Comparison of ENCODE assay signal across 14 cellular contexts in the genomic region with DNA sequence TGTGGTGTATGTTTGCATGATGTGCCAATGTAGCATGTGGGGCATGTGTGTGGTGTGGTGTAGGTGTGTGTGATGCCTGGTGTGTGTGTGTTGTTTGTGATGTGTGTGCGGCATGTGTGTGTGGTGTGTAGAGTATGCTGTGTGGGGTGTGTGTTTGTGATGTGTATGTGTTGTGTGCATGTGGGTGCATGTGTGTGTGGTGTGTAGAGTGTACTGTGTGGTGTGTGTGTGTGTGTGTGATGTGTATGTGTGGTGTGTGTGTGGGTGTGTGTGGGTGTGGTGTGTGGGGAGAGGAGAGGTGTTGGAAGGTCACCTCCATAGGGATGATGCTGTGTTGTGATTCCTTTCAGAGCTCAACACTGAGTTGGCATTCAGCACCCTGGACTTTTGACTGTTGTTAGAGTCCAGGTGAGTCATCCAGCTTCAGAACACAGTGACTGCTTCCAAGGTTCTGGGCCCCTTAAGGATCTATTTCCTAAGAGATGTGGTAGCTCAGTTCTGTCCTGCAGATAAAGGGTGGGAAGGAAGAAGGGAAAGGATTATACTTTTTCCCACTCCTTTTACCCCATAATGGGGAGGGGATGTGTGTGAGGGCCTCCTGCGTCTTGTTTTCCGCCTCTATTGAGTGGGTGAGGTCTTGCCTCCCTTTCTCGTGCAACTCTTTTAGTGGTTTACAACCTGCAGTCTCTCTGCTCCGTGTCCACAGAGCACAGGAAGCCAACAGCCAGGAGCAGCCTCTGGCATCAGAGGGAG. TPM values are rescaled to one million over a fixed set of nuclear protein-coding genes. Genes with fewer than 3 reads are reported as not detected.
DNase-seq lines count a peak whose midpoint lies in the region; ATAC-seq, FAIRE-seq and TF ChIP-seq lines count a peak whose summit lies in the region.
"Had no signal": no experiment of that assay in that cellular context is flagged by ENCODE, and none has a peak within 500 bp of the region (broad histone marks: within the 10 kb centered on the region; RNA-seq: fewer than 3 reads in every experiment).

No MANE protein-coding gene starts in this region.

- in situ Hi-C loops in K562 (cut with MboI) = no loop called here

- H3K9me3 ChIP-seq in BLaER1 (no peaks in the 10 kb centered on the region), HEK293 (ENCODE audit: control insufficient read depth, insufficient read depth, low read depth, low read length) (no peaks in the 10 kb centered on the region), K562 (replicated peaks; ENCODE audit: control insufficient read depth, insufficient read depth, low read depth, low read length) (no peaks in the 10 kb centered on the region), lower lobe of right lung (no peaks in the 10 kb centered on the region), WERI-Rb-1 (ENCODE audit: severe bottlenecking) (no peaks in the 10 kb centered on the region), neuronal stem cell (replicated peaks in 1 of 2; ENCODE audit: control insufficient read depth in 2 of 2, insufficient read depth in 1 of 2, low read depth in 1 of 2, low read length in 2 of 2) (no peaks in the 10 kb centered on the region), ascending aorta (no peaks in the 10 kb centered on the region)
- H3K9me3 ChIP-seq: ovary had no signal

- no peak overlapping the region for H2AK5ac ChIP-seq in neuronal stem cell (ENCODE audit: low read depth, low read length)

- 6% methylated on average over 5 of the region's 5 CpGs for WGBS in K562 (ENCODE audit: insufficient coverage, low coverage, missing lambda C conversion rate)
- 100% methylated on average over 1 of the region's 5 CpGs; no CpG with 5 or more reads in 1 of the 2 donors for WGBS in neuronal stem cell (ENCODE audit: extremely low coverage in 2 of 2, insufficient read length in 2 of 2, insufficient replicate concordance in 1 of 2), 2 donors

- BruUV-seq in K562 (replicated peaks; lab: Mats Ljungman, UMichigan) = no TSS peak

- H3K4me3 ChIP-seq in BLaER1 (no peak overlapping the region), HEK293 (ENCODE audit: low read depth, low read length) (no peak overlapping the region), K562 (no peak overlapping the region), lower lobe of right lung (no peak overlapping the region), WERI-Rb-1 (ENCODE audit: low read depth, low read length) (no peak overlapping the region), neuronal stem cell (ENCODE audit: low read length in 2 of 2) (peak overlapping the region in 1 of 2 donors; percentile 40), ascending aorta (no peak overlapping the region)
- H3K4me3 ChIP-seq: ovary had no signal

- no peak overlapping the region for H2AFZ ChIP-seq in K562 (ENCODE audit: low read depth, low read length)
- no peak overlapping the region for H2AFZ ChIP-seq in neuronal stem cell (ENCODE audit: low read length)

- no peak overlapping the region for H4K91ac ChIP-seq in neuronal stem cell (ENCODE audit: low read depth, low read length, poor library complexity)

- no peak overlapping the region for H2BK120ac ChIP-seq in neuronal stem cell (ENCODE audit: low read depth, low read length)

- TF ChIP-seq EP300 in K562 (IDR thresholded peaks at IDR 0.05; ENCODE audit: low read length) = no peak

- H3K4me1 ChIP-seq in BLaER1 = peaks cover 67% of the 10 kb centered on the region
- peaks cover 15% of the 10 kb centered on the region for H3K4me1 ChIP-seq in HEK293 (ENCODE audit: control insufficient read depth, insufficient read depth, low read length)
- no peaks in the 10 kb centered on the region for H3K4me1 ChIP-seq in K562 (replicated peaks in 1 of 2; ENCODE audit: control insufficient read depth in 2 of 2, insufficient read depth in 2 of 2, low read length in 2 of 2)
- peaks cover 13% of the 10 kb centered on the region for H3K4me1 ChIP-seq in lower lobe of right lung
- H3K4me1 ChIP-seq in neuronal stem cell (ENCODE audit: control insufficient read depth in 2 of 2, insufficient read depth in 1 of 2, low read depth in 1 of 2, low read length in 2 of 2) = peaks cover 0 to 6% of the 10 kb centered on the region in 2 donors
- no peaks in the 10 kb centered on the region for H3K4me1 ChIP-seq in ascending aorta

- no peak overlapping the region for H4K8ac ChIP-seq in neuronal stem cell (ENCODE audit: low read depth, low read length)

- H3K4me2 ChIP-seq in BLaER1 (peak overlapping the region; percentile 81; the same call in 1 of the 2 replicates), K562 (ENCODE audit: insufficient read depth, low read length) (no peak overlapping the region), neuronal stem cell (ENCODE audit: insufficient read depth, low read length, poor library complexity, severe bottlenecking) (no peak overlapping the region)

- H4K20me1 ChIP-seq in BLaER1 = no peaks in the 10 kb centered on the region
- no peaks in the 10 kb centered on the region for H4K20me1 ChIP-seq in K562 (replicated peaks; ENCODE audit: control insufficient read depth, insufficient read depth, low read length)

- POLR2A ChIA-PET in HEK293 (lab: Yijun Ruan, JAX) (interaction anchor here (0.9 to 1.4 kb wide), 2 partner anchors 9 to 47 kb away, joined by 3 read pairs; partner anchors contain the start of gene RHOU), K562 (lab: Yijun Ruan, JAX) (interaction anchor here (0.6 to 1.1 kb wide), 2 partner anchors 20 to 376 kb away, joined by 3 read pairs; partner anchors contain the start of gene TRIM11)

- no peaks in the 10 kb centered on the region for H3K79me1 ChIP-seq in neuronal stem cell (ENCODE audit: low read depth, low read length)

- H3K9ac ChIP-seq in BLaER1 (no peak overlapping the region), K562 (ENCODE audit: insufficient read depth in 1 of 2, low read depth in 2 of 2, low read length in 2 of 2) (no peak overlapping the region), neuronal stem cell (ENCODE audit: low read depth, low read length, poor library complexity) (no peak overlapping the region)

- TF ChIP-seq POLR2A in K562 (conservative IDR thresholded peaks at IDR 0.05) = no peak

- FAIRE-seq in K562 (lab: Jason Lieb, UNC) = peak; percentile 37
- FAIRE-seq: TTC549 had no signal

- ATAC-seq in K562 (no peak), lower lobe of right lung (peak; percentile 20 to 59), HG03342 (IDR thresholded peaks at IDR 0.05; ENCODE audit: unreplicated experiment) (no peak)

- TF ChIP-seq CTCF in HEK293 (tag by site-specific recombination; IDR thresholded peaks at IDR 0.05) = no peak
- no peak for TF ChIP-seq CTCF in K562 (IDR thresholded peaks at IDR 0.05 in 2 of 3, conservative IDR thresholded peaks at IDR 0.05 in 1 of 3; ENCODE audit: insufficient read depth in 2 of 3, low read depth in 1 of 3, low read length in 3 of 3)
- TF ChIP-seq CTCF in lower lobe of right lung (IDR thresholded peaks at IDR 0.05) = no peak
- TF ChIP-seq CTCF in WERI-Rb-1 (IDR thresholded peaks at IDR 0.05; ENCODE audit: low read depth, low read length) = no peak
- no peak for TF ChIP-seq CTCF in ascending aorta (IDR thresholded peaks at IDR 0.05)

- intact Hi-C loops in K562 (cut with micrococcal nuclease) = no loop called here
- intact Hi-C loops in lower lobe of right lung (cut with DNase I) = no loop called here
- intact Hi-C loops in ascending aorta (cut with DNase I) = no loop called here

- no peak overlapping the region for H2BK12ac ChIP-seq in neuronal stem cell (ENCODE audit: low read length)

- no peaks in the 10 kb centered on the region for H3K79me2 ChIP-seq in K562 (ENCODE audit: control insufficient read depth, insufficient read depth, low read length)

- H3K9me1 ChIP-seq in K562 (ENCODE audit: control insufficient read depth, insufficient read depth, low read length) = no peaks in the 10 kb centered on the region

- H3K14ac ChIP-seq in neuronal stem cell (ENCODE audit: low read length) = no peak overlapping the region

- H3K36me3 ChIP-seq in BLaER1 = no peaks in the 10 kb centered on the region
- no peaks in the 10 kb centered on the region for H3K36me3 ChIP-seq in HEK293 (ENCODE audit: control insufficient read depth in 2 of 2, insufficient read depth in 1 of 2, low read length in 2 of 2)
- H3K36me3 ChIP-seq in K562 (ENCODE audit: control insufficient read depth, insufficient read depth, low read length) = no peaks in the 10 kb centered on the region
- no peaks in the 10 kb centered on the region for H3K36me3 ChIP-seq in lower lobe of right lung
- no peaks in the 10 kb centered on the region for H3K36me3 ChIP-seq in WERI-Rb-1
- no peaks in the 10 kb centered on the region for H3K36me3 ChIP-seq in neuronal stem cell (replicated peaks in 1 of 2; ENCODE audit: control insufficient read depth in 2 of 2, insufficient read depth in 2 of 2, low read length in 2 of 2)
- no peaks in the 10 kb centered on the region for H3K36me3 ChIP-seq in ascending aorta
- H3K36me3 ChIP-seq: ovary had no signal

- no peak overlapping the region for H3K23ac ChIP-seq in neuronal stem cell (ENCODE audit: low read depth, low read length, poor library complexity)

- H2BK5ac ChIP-seq in neuronal stem cell (ENCODE audit: low read length) = no peak overlapping the region

- H3K18ac ChIP-seq in neuronal stem cell (ENCODE audit: low read length) = no peak overlapping the region

- DNase-seq in K562 (ENCODE audit: extremely low read depth in 1 of 4, low spot score in 3 of 4) (no peak), lower lobe of right lung (no peak), WERI-Rb-1 (no peak), neuronal stem cell (ENCODE audit: low spot score) (no peak), ascending aorta (ENCODE audit: low spot score in 2 of 2) (no peak)
- DNase-seq: NCI-H146; ovary; stimulated activated CD4-positive, alpha-beta T cell treated with anti-CD3 and anti-CD28 coated beads, Interleukin-4, amount 100 ng/mL, for 4 hours; substantia nigra had no signal

- no peak for TF ChIP-seq RAD21 in K562 (CRISPR knock-in tag; conservative IDR thresholded peaks at IDR 0.05 in 1 of 2, IDR thresholded peaks at IDR 0.05 in 1 of 2)

- H3K27me3 ChIP-seq in BLaER1 = no peaks in the 10 kb centered on the region
- peaks cover 4 to 21% of the 10 kb centered on the region in 2 experiments; a peak in 4 of 5 replicates for H3K27me3 ChIP-seq in K562 (ENCODE audit: control insufficient read depth in 2 of 2, insufficient read depth in 2 of 2, low read length in 2 of 2)
- H3K27me3 ChIP-seq in lower lobe of right lung (ENCODE audit: low read depth) = no peaks in the 10 kb centered on the region
- no peaks in the 10 kb centered on the region for H3K27me3 ChIP-seq in WERI-Rb-1 (ENCODE audit: insufficient read depth, low read depth, severe bottlenecking)
- no peaks in the 10 kb centered on the region for H3K27me3 ChIP-seq in neuronal stem cell (ENCODE audit: control insufficient read depth in 3 of 3, insufficient read depth in 3 of 3, low read depth in 1 of 3, low read length in 3 of 3)
- H3K27me3 ChIP-seq in ascending aorta = no peaks in the 10 kb centered on the region
- H3K27me3 ChIP-seq: ovary had no signal

- H3K27ac ChIP-seq in BLaER1 (no peak overlapping the region), HEK293 (ENCODE audit: extremely low read depth, low read depth, low read length) (peak overlapping the region; percentile 84; the same call in 1 of the 2 replicates), K562 (ENCODE audit: extremely low read depth, low read depth, low read length) (no peak overlapping the region), lower lobe of right lung (no peak overlapping the region), WERI-Rb-1 (no peak overlapping the region), neuronal stem cell (replicated peaks; ENCODE audit: low read length) (no peak overlapping the region), ascending aorta (no peak overlapping the region)
- H3K27ac ChIP-seq: ovary had no signal

- CTCF ChIA-PET in HEK293 (lab: Yijun Ruan, JAX) = interaction anchor here (0.6 to 1.1 kb wide), 3 partner anchors 48 to 444 kb away, joined by 3 read pairs; no protein-coding TSS in a partner anchor
- CTCF ChIA-PET in K562 (lab: Yijun Ruan, JAX; ENCODE audit: low intra/inter-chr PET ratio) = no interaction called here

- H3K4ac ChIP-seq in neuronal stem cell (ENCODE audit: low read length) = no peak overlapping the region

- H2BK15ac ChIP-seq in neuronal stem cell (ENCODE audit: low read length) = no peak overlapping the region

RNA-seq across cellular contexts. Expression of gene RHOU, which starts 47.6 kb away (rescaled TPM):
- total RNA-seq in K562 (2011; cell fraction: chromatin; rRNA removed; ENCODE audit: low replicate concordance) = not detected in 2 replicates
- not detected in 2 replicates for total RNA-seq in K562 (2011; cell fraction: nucleolus; rRNA removed)
- not detected in 2 replicates for total RNA-seq in K562 (2011; cell fraction: nucleoplasm; rRNA removed)
- total RNA-seq in K562 (2014; rRNA removed) = not detected in 2 replicates
- total RNA-seq in K562 (2014; rRNA removed; fragmentation: Illumina TruSeq; extraction: Trizol) = not detected in 2 replicates
- total RNA-seq in K562 (2015; rRNA removed; fragmentation: Illumina TruSeq; extraction: Trizol) = not detected in 2 replicates
- total RNA-seq in K562 (2021) = 0.04 and 0.07 TPM in 2 replicates
- polyA plus RNA-seq in K562 (2011; rRNA removed) = not detected in 2 replicates
- polyA plus RNA-seq in K562 (2011; cell fraction: cytosol; rRNA removed) = 0.03 TPM in 1 of 2 replicates, not detected in the other
- polyA plus RNA-seq in K562 (2011; cell fraction: nucleus; rRNA removed) = not detected in 2 replicates
- not detected in 2 replicates for polyA plus RNA-seq in K562 (2012)
- polyA plus RNA-seq in K562 (2014; fragmentation: Illumina TruSeq; extraction: Trizol) = not detected in 2 replicates
- not detected for polyA plus RNA-seq in K562 (2014; fragmentation: Nextera tagmentation; extraction: Ambion mirVana)
- polyA plus RNA-seq in K562 (2014; rRNA removed) = not detected in 2 replicates
- polyA minus RNA-seq in K562 (2011; rRNA and poly(A)+ RNA removed) = not detected in 2 replicates
- polyA minus RNA-seq in K562 (2011; cell fraction: cytosol; rRNA and poly(A)+ RNA removed) = not detected in 2 replicates
- polyA minus RNA-seq in K562 (2011; cell fraction: nucleus; rRNA and poly(A)+ RNA removed) = not detected in 2 replicates
- total RNA-seq in lower lobe of right lung = 22.9 TPM
- polyA plus RNA-seq in neuronal stem cell (2013, experiment 1 of 2) = 32.0 TPM
- 32.1 TPM for polyA plus RNA-seq in neuronal stem cell (2013, experiment 2 of 2)
- 27.7 TPM for total RNA-seq in ascending aorta
- total RNA-seq: OCI-LY7 had no signal

Comparison
In these comparisons a context has a peak if more than half of its experiments do, and no peak if none do; other contexts are left out.
1. ATAC-seq: peak in lower lobe of right lung (2 of 2); none in K562 (single experiment) and HG03342 (single experiment).
2. RNA of gene RHOU, which starts 47.6 kb away (total RNA-seq): 27.7 TPM in ascending aorta (single experiment) and 22.9 TPM in lower lobe of right lung (single experiment); 0.04 to 0.07 TPM in K562; every median in the first group is over 10 times any median in the second.